In genomic region chr11:73838443-73839122, GRCh38 we compare ENCODE assay signal across 1 cellular context.
TF ChIP-seq lines count a peak whose summit lies in the region.

No MANE protein-coding gene starts in this region.

TF ChIP-seq in WTC11, 78 proteins besides CTCF, POLR2A, EP300 and RAD21 (continued from another document):
- TF ChIP-seq ZNF281 (CRISPR knock-in tag; IDR thresholded peaks at IDR 0.05) = no peak
